10 cellular contexts compared by ENCODE assay signal in the genomic region with DNA sequence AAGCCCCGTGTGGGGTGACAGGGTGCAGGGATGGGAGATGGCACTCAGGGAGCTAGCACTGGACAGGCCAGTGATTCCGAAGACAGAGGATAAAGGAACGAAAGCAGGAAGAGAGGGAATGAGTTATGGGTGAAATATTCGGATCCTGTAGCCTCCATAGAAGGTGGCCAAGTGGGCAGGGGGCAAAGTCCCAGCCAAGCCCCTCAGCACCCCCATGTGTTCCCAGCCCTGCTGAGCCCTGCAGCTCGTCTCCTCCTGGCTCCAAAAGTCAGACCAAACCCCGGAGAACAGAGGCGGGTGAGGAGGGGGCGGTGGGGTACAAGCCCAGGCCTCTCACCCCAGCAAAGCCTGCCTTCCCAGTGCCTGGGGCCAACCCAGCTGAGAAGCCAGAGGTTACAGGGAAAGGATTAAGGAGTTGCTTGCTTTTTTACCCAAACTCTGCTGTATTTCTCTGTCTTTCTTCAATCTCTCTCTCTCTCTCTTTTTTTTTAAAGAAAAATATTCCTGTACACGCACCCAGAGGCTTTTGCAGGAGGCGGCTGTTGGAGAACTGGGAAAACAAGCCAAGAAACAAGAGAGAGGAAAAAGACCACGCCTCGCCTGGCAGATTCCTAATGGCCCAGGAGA. TPM values are rescaled to one million over a fixed set of nuclear protein-coding genes. Genes with fewer than 3 reads are reported as not detected.
DNase-seq lines count a peak whose midpoint lies in the region; ATAC-seq and TF ChIP-seq lines count a peak whose summit lies in the region.
"Had no signal": no experiment of that assay in that cellular context is flagged by ENCODE, and none has a peak within 500 bp of the region (broad histone marks: within the 10 kb centered on the region; RNA-seq: fewer than 3 reads in every experiment).

No MANE protein-coding gene starts in this region.

- H3K4me3 Mint-ChIP-seq in nephron: peak overlapping the region; percentile 43 to 77 (median 73)
- no peak overlapping the region for H3K4me3 Mint-ChIP-seq in activated CD4-positive, alpha-beta memory T cell treated with anti-CD3 and anti-CD28 coated beads, Interleukin-2, amount 10 ng/mL, durations not matched to agents 7 days and 5 days

- intact Hi-C loops in tibial artery (cut with DNase I; ENCODE audit: low total_unique reads): no loop called here

- peak overlapping the region; percentile 24 for H3K9ac ChIP-seq in fibroblast of lung (ENCODE audit: insufficient read depth, low read length)

- no peak for ATAC-seq in GM18873 (IDR thresholded peaks at IDR 0.05; ENCODE audit: low FRiP score, unreplicated experiment)

- peak overlapping the region; percentile 98 to 99 (median 98) for H3K27ac Mint-ChIP-seq in nephron
- no peak overlapping the region for H3K27ac Mint-ChIP-seq in activated CD4-positive, alpha-beta memory T cell treated with anti-CD3 and anti-CD28 coated beads, Interleukin-2, amount 10 ng/mL, durations not matched to agents 7 days and 5 days

- H3K4me2 ChIP-seq in fibroblast of lung (ENCODE audit: extremely low read depth, insufficient read depth, low read length): peak overlapping the region; percentile 75

- peak overlapping the region; percentile 23 for H2AFZ ChIP-seq in fibroblast of lung (ENCODE audit: low read length)

- H3K9me3 ChIP-seq in fibroblast of lung (ENCODE audit: control insufficient read depth, insufficient read depth, low read depth, low read length): no peaks in the 10 kb centered on the region
- no peaks in the 10 kb centered on the region for H3K9me3 ChIP-seq in tibial artery

- no peaks in the 10 kb centered on the region for H3K9me3 Mint-ChIP-seq in nephron
- no peaks in the 10 kb centered on the region for H3K9me3 Mint-ChIP-seq in activated CD4-positive, alpha-beta memory T cell treated with anti-CD3 and anti-CD28 coated beads, Interleukin-2, amount 10 ng/mL, durations not matched to agents 7 days and 5 days

- H3K4me3 ChIP-seq in fibroblast of lung (replicated peaks in 1 of 4; ENCODE audit: control extremely low read depth in 1 of 4, insufficient read depth in 1 of 4, low read depth in 3 of 4, low read length in 4 of 4) (peak overlapping the region in 2 of 4 experiments; percentile 18 to 46), tibial artery (peak overlapping the region in 1 of 2 donors; percentile 7)

- H3K27me3 ChIP-seq in fibroblast of lung (ENCODE audit: control insufficient read depth, insufficient read depth, low read length): no peaks in the 10 kb centered on the region
- no peaks in the 10 kb centered on the region for H3K27me3 ChIP-seq in tibial artery

- H3K4me1 ChIP-seq in fibroblast of lung (ENCODE audit: control insufficient read depth, extremely low read depth, insufficient read depth, low read length) (peaks cover 16% of the 10 kb centered on the region), tibial artery (peaks cover 0 to 30% (median 25%) of the 10 kb centered on the region in 4 donors)

- no peaks in the 10 kb centered on the region for H3K36me3 Mint-ChIP-seq in nephron (ENCODE audit: low read depth)
- no peaks in the 10 kb centered on the region for H3K36me3 Mint-ChIP-seq in activated CD4-positive, alpha-beta memory T cell treated with anti-CD3 and anti-CD28 coated beads, Interleukin-2, amount 10 ng/mL, durations not matched to agents 7 days and 5 days (ENCODE audit: low read depth)

- CTCF ChIA-PET in RWPE1 (lab: Yijun Ruan, JAX): interaction anchor here (0.6 kb wide), 1 partner anchor 15 kb away, joined by 3 read pairs; no protein-coding TSS in a partner anchor
- CTCF ChIA-PET in activated CD4-positive, alpha-beta memory T cell treated with anti-CD3 and anti-CD28 coated beads, Interleukin-2, amount 10 ng/mL, durations not matched to agents 7 days and 5 days (lab: Charles Lee): no interaction called here

- no peaks in the 10 kb centered on the region for H4K20me1 ChIP-seq in fibroblast of lung (ENCODE audit: control insufficient read depth, extremely low read depth, insufficient read depth, low read length)

- H3K27ac ChIP-seq in RWPE1 (peak overlapping the region; percentile 98), fibroblast of lung (ENCODE audit: insufficient read depth, low read length) (peak overlapping the region; percentile 69), tibial artery (peak overlapping the region; percentile 94 to 95)

- H3K27me3 Mint-ChIP-seq in nephron (ENCODE audit: low read depth): peaks cover 5% of the 10 kb centered on the region
- no peaks in the 10 kb centered on the region for H3K27me3 Mint-ChIP-seq in activated CD4-positive, alpha-beta memory T cell treated with anti-CD3 and anti-CD28 coated beads, Interleukin-2, amount 10 ng/mL, durations not matched to agents 7 days and 5 days

- DNase-seq in RWPE1 (ENCODE audit: low spot score): no peak
- DNase-seq in fibroblast of lung (ENCODE audit: low read depth in 2 of 2): peak in 1 of 2 donors; percentile 63
- no peak for DNase-seq in tibial artery
- DNase-seq in activated CD4-positive, alpha-beta memory T cell treated with anti-CD3 and anti-CD28 coated beads, Interleukin-2, amount 10 ng/mL, durations not matched to agents 7 days and 5 days: no peak
- no peak for DNase-seq in NCI-H2107 (lab: John Stamatoyannopoulos, UW)
- no peak for DNase-seq in SHP77 treated with DMSO at 0.1 percent for 48 hours (lab: John Stamatoyannopoulos, UW)
- DNase-seq: activated CD4-positive, alpha-beta T cell treated with anti-CD3 and anti-CD28 coated beads for 1 hour; NCI-H510A treated with DMSO at 0.1 percent for 48 hours had no signal

- POLR2A ChIA-PET in RWPE1 (lab: Yijun Ruan, JAX; ENCODE audit: low non-redundant PET): no interaction called here
- POLR2A ChIA-PET in activated CD4-positive, alpha-beta memory T cell treated with anti-CD3 and anti-CD28 coated beads, Interleukin-2, amount 10 ng/mL, durations not matched to agents 7 days and 5 days (lab: Charles Lee): no interaction called here

- H3K4me1 Mint-ChIP-seq in nephron: peaks cover 46% of the 10 kb centered on the region
- no peaks in the 10 kb centered on the region for H3K4me1 Mint-ChIP-seq in activated CD4-positive, alpha-beta memory T cell treated with anti-CD3 and anti-CD28 coated beads, Interleukin-2, amount 10 ng/mL, durations not matched to agents 7 days and 5 days

- no peaks in the 10 kb centered on the region for H3K36me3 ChIP-seq in fibroblast of lung (ENCODE audit: control insufficient read depth, insufficient read depth, low read length)
- H3K36me3 ChIP-seq in tibial artery: no peaks in the 10 kb centered on the region

- no peak for TF ChIP-seq CTCF in RWPE1 (conservative IDR thresholded peaks at IDR 0.05; ENCODE audit: low read depth)
- TF ChIP-seq CTCF in fibroblast of lung (conservative IDR thresholded peaks at IDR 0.05 in 1 of 2, IDR thresholded peaks at IDR 0.05 in 1 of 2; ENCODE audit: low read depth in 1 of 2, low read length in 2 of 2): no peak
- TF ChIP-seq CTCF in nephron (IDR thresholded peaks at IDR 0.05; ENCODE audit: unreplicated experiment in 3 of 3): no peak
- TF ChIP-seq CTCF in tibial artery (IDR thresholded peaks at IDR 0.05): no peak

- no peaks in the 10 kb centered on the region for H3K79me2 ChIP-seq in fibroblast of lung (ENCODE audit: control insufficient read depth, insufficient read depth, low read length)

RNA-seq across cellular contexts. Expression of a gene that starts 14.1 kb away (rescaled TPM):
- 16.7 and 26.3 TPM in 2 replicates for total RNA-seq in fibroblast of lung
- polyA plus RNA-seq in fibroblast of lung: 55.5 and 66.9 TPM in 2 replicates
- 57.3 and 72.1 TPM in 2 replicates for polyA plus RNA-seq in fibroblast of lung (2012)
- 183 and 186 TPM in 2 replicates for polyA minus RNA-seq in fibroblast of lung (ENCODE audit: low replicate concordance)
- total RNA-seq in activated CD4-positive, alpha-beta memory T cell treated with anti-CD3 and anti-CD28 coated beads, Interleukin-2, amount 10 ng/mL, durations not matched to agents 7 days and 5 days: 100 to 1,000 TPM; 150 TPM
